ENCODE assay signal across 8 cellular contexts in genomic region chr16:1102921-1103648, GRCh38. TPM values are rescaled to one million over a fixed set of nuclear protein-coding genes. Genes with fewer than 3 reads are reported as not detected.
DNase-seq lines count a peak whose midpoint lies in the region; ATAC-seq and TF ChIP-seq lines count a peak whose summit lies in the region.

No MANE protein-coding gene starts in this region.

- H3F3A ChIP-seq in neural cell (ENCODE audit: insufficient read depth, low read length, poor library complexity, severe bottlenecking), result no peaks in the 10 kb centered on the region

- no peaks in the 10 kb centered on the region for H4K20me1 ChIP-seq in neural cell (ENCODE audit: insufficient read depth)

- no peaks in the 10 kb centered on the region for H3K79me2 ChIP-seq in neural cell (replicated peaks; ENCODE audit: insufficient read depth, low read length)

- TF ChIP-seq RAD21 in neural cell (conservative IDR thresholded peaks at IDR 0.05), result peak; percentile 82

- intact Hi-C loops in esophagus squamous epithelium (cut with DNase I), result no loop called here
- intact Hi-C loops in stomach (cut with DNase I; ENCODE audit: low total_unique reads), result no loop called here

- no peak overlapping the region for H3K4me2 ChIP-seq in neural cell (ENCODE audit: low read length)

- peak; percentile 17 for DNase-seq in NCI-H2227 treated with DMSO at 0.1 percent for 48 hours (lab: John Stamatoyannopoulos, UW)
- peak; percentile 92 for DNase-seq in activated CD8-positive, alpha-beta memory T cell treated with anti-CD3 and anti-CD28 coated beads, Interleukin-2, amount 50 U/mL, for 48 hours
- no peak for DNase-seq in esophagus squamous epithelium (lab: John Stamatoyannopoulos, UW)
- peak; percentile 69 for DNase-seq in stomach

- no peaks in the 10 kb centered on the region for H3K9me2 ChIP-seq in neural cell (ENCODE audit: insufficient read depth, low read length)

- TF ChIP-seq POLR2A in esophagus squamous epithelium (IDR thresholded peaks at IDR 0.05) (no peak), stomach (IDR thresholded peaks at IDR 0.05) (no peak)

- no peak overlapping the region for H2AFZ ChIP-seq in neural cell (ENCODE audit: low read depth, low read length)

- ATAC-seq in GM18502 (IDR thresholded peaks at IDR 0.05; ENCODE audit: poor library complexity, unreplicated experiment) (no peak), GM18861 (IDR thresholded peaks at IDR 0.05; ENCODE audit: unreplicated experiment) (no peak)

- H3K9ac ChIP-seq in neural cell (ENCODE audit: low read length), result peak overlapping the region; percentile 51

- TF ChIP-seq EP300 in neural cell (conservative IDR thresholded peaks at IDR 0.05; ENCODE audit: poor library complexity, severe bottlenecking) (no peak), stomach (IDR thresholded peaks at IDR 0.05) (no peak)

- H3K27ac ChIP-seq in esophagus squamous epithelium (no peak overlapping the region), neural cell (ENCODE audit: low read length) (no peak overlapping the region), stomach (no peak overlapping the region)

- H3K27me3 ChIP-seq in esophagus squamous epithelium, result peaks cover 5 to 100% (median 14%) of the 10 kb centered on the region in 4 donors
- H3K27me3 ChIP-seq in neural cell (ENCODE audit: insufficient read depth, low read depth, low read length), result no peaks in the 10 kb centered on the region
- peaks cover 2 to 100% (median 83%) of the 10 kb centered on the region in 3 donors for H3K27me3 ChIP-seq in stomach

- H3K4me1 ChIP-seq in esophagus squamous epithelium (peaks cover 0 to 11% (median 4%) of the 10 kb centered on the region in 3 donors), stomach (peaks cover 5 to 18% (median 14%) of the 10 kb centered on the region in 4 donors)

- WGBS in esophagus squamous epithelium, 2 donors, result no CpG with 5 or more reads among the region's 61 CpGs
- WGBS in stomach, 5 donors, result 3 to 11% (median 5%) methylated on average over 10 to 61 of the region's 61 CpGs

- TF ChIP-seq CTCF in GM12874 (IDR thresholded peaks at IDR 0.05; ENCODE audit: insufficient read depth, low read depth, low read length) (peak; percentile 81), esophagus squamous epithelium (IDR thresholded peaks at IDR 0.05) (peak; percentile 53 to 81 (median 66)), neural cell (IDR thresholded peaks at IDR 0.05; ENCODE audit: poor library complexity, severe bottlenecking) (peak; percentile 83), stomach (IDR thresholded peaks at IDR 0.05) (peak in 5 of 7 experiments; percentile 51 to 84 (median 72))

- H3K36me3 ChIP-seq in esophagus squamous epithelium (no peaks in the 10 kb centered on the region), neural cell (ENCODE audit: insufficient read depth, low read length) (no peaks in the 10 kb centered on the region), stomach (no peaks in the 10 kb centered on the region)

- H3K4me3 ChIP-seq in esophagus squamous epithelium (peak overlapping the region in 2 of 4 donors; percentile 18 to 48), neural cell (ENCODE audit: low read length) (peak overlapping the region; percentile 62), stomach (peak overlapping the region; percentile 15 to 33 (median 19))

- H3K9me3 ChIP-seq in esophagus squamous epithelium (no peaks in the 10 kb centered on the region), neural cell (ENCODE audit: low read length) (no peaks in the 10 kb centered on the region), stomach (no peaks in the 10 kb centered on the region)

TF ChIP-seq in neural cell, 6 proteins besides CTCF, POLR2A, EP300 and RAD21:
- TF ChIP-seq SMC3 (conservative IDR thresholded peaks at IDR 0.05; ENCODE audit: poor library complexity) (peak; percentile 81), TAF1 (IDR thresholded peaks at IDR 0.05; ENCODE audit: low read depth) (no peak)

RNA-seq across cellular contexts. Expression of gene C1QTNF8, which starts 7.0 kb away (rescaled TPM):
- total RNA-seq in esophagus squamous epithelium (not detected), stomach (not detected)
- polyA plus RNA-seq in neural cell (0.79 TPM in 1 of 2 replicates, not detected in the other), stomach (not detected)
- polyA minus RNA-seq in neural cell, result not detected in 2 replicates

RNA-seq across cellular contexts. Expression of gene SSTR5, which starts 30.5 kb away (rescaled TPM):
- total RNA-seq in esophagus squamous epithelium (not detected), stomach (not detected)
- polyA plus RNA-seq in neural cell (not detected in 2 replicates), stomach (under 1 TPM in 1 of 3 donors, not detected in 2; 0.13 TPM)
- not detected in 2 replicates for polyA minus RNA-seq in neural cell

RNA-seq across cellular contexts. Expression of gene CACNA1H, which starts 49.8 kb away (rescaled TPM):
- total RNA-seq in esophagus squamous epithelium (10 to 100 TPM in 1 of 4 donors, 1 to 10 TPM in 3; 1.7 to 14.7 (median 5.6) TPM), stomach (10 to 100 TPM; 15.8 to 49.6 (median 33.3) TPM)
- polyA plus RNA-seq in neural cell (27.7 and 35.7 TPM in 2 replicates), stomach (10 to 100 TPM in 1 of 3 donors, 1 to 10 TPM in 2; 1.5 to 14.5 (median 4.2) TPM)
- 42.7 and 55.0 TPM in 2 replicates for polyA minus RNA-seq in neural cell
